Comparison of ENCODE assay signal across 33 cellular contexts in genomic region chr15:88218557-88219214, GRCh38. TPM values are rescaled to one million over a fixed set of nuclear protein-coding genes. Genes with fewer than 3 reads are reported as not detected.
DNase-seq lines count a peak whose midpoint lies in the region; ATAC-seq and TF ChIP-seq lines count a peak whose summit lies in the region.
"Had no signal": no experiment of that assay in that cellular context is flagged by ENCODE, and none has a peak within 500 bp of the region (broad histone marks: within the 10 kb centered on the region; RNA-seq: fewer than 3 reads in every experiment).

No MANE protein-coding gene starts in this region.

- H3K23ac ChIP-seq in H9 (ENCODE audit: insufficient read length, low read depth, low read length): no peak overlapping the region

- TF ChIP-seq CTCF in H9 (conservative IDR thresholded peaks at IDR 0.05): no peak
- no peak for TF ChIP-seq CTCF in WTC11 (IDR thresholded peaks at IDR 0.05)
- no peak for TF ChIP-seq CTCF in psoas muscle (IDR thresholded peaks at IDR 0.05)
- TF ChIP-seq CTCF in GM10248 (IDR thresholded peaks at IDR 0.05; ENCODE audit: control extremely low read depth, extremely low read depth, low read depth, missing control alignments): no peak

- no peak overlapping the region for H3K4me3 ChIP-seq in psoas muscle
- H3K4me3 ChIP-seq: colonic mucosa, hepatocyte, Peyer's patch, upper lobe of right lung had no signal

- H4K5ac ChIP-seq in H9 (ENCODE audit: insufficient read length, low read depth, low read length): no peak overlapping the region

- H3K4ac ChIP-seq in H9 (ENCODE audit: low read depth, low read length): no peak overlapping the region

- no peak overlapping the region for H3K9ac ChIP-seq in H9 (ENCODE audit: extremely low read depth, insufficient read length, low read length)

- H3K27ac Mint-ChIP-seq in H9 (no peak overlapping the region; a peak in 1 of 7 replicates), WTC11 (no peak overlapping the region)
- H3K27ac Mint-ChIP-seq: activated CD8-positive, alpha-beta T cell treated with anti-CD3 and anti-CD28 coated beads for 36 hours; activated naive CD8-positive, alpha-beta T cell treated with anti-CD3 and anti-CD28 coated beads, Interleukin-2, amount 50 U/mL, for 24 hours; CD8-positive, alpha-beta T cell; immature natural killer cell had no signal

- no peak overlapping the region for H2BK20ac ChIP-seq in H9 (ENCODE audit: low read depth, low read length, poor library complexity, severe bottlenecking)

- H3K4me3 Mint-ChIP-seq in H9 (no peak overlapping the region), WTC11 (no peak overlapping the region)
- H3K4me3 Mint-ChIP-seq: activated CD8-positive, alpha-beta T cell treated with anti-CD3 and anti-CD28 coated beads for 36 hours; activated naive CD8-positive, alpha-beta T cell treated with anti-CD3 and anti-CD28 coated beads, Interleukin-2, amount 50 U/mL, for 24 hours; brain; CD8-positive, alpha-beta T cell; immature natural killer cell had no signal

- H3K9me3 Mint-ChIP-seq in H9: peaks cover 0 to 4% of the 10 kb centered on the region in 2 experiments; a peak in 2 of 5 replicates
- peaks cover 10% of the 10 kb centered on the region for H3K9me3 Mint-ChIP-seq in WTC11
- H3K9me3 Mint-ChIP-seq: activated CD8-positive, alpha-beta T cell treated with anti-CD3 and anti-CD28 coated beads for 36 hours; activated naive CD8-positive, alpha-beta T cell treated with anti-CD3 and anti-CD28 coated beads, Interleukin-2, amount 50 U/mL, for 24 hours; CD8-positive, alpha-beta T cell; immature natural killer cell had no signal

- no peak overlapping the region for H3K4me2 ChIP-seq in H9 (ENCODE audit: insufficient read depth, insufficient read length, low read length)
- H3K4me2 ChIP-seq: hepatocyte had no signal

- H3K9me3 ChIP-seq in H9 (ENCODE audit: control insufficient read depth, low read depth, low read length): no peaks in the 10 kb centered on the region
- H3K9me3 ChIP-seq in psoas muscle: no peaks in the 10 kb centered on the region
- H3K9me3 ChIP-seq: colonic mucosa, neutrophil, Peyer's patch, upper lobe of right lung had no signal

- H3K4me1 ChIP-seq in H9 (ENCODE audit: insufficient read depth, low read length) (no peaks in the 10 kb centered on the region), psoas muscle (no peaks in the 10 kb centered on the region)
- H3K4me1 ChIP-seq: colonic mucosa, Peyer's patch, upper lobe of right lung had no signal

- POLR2A ChIA-PET in WTC11 (lab: Charles Lee): interaction anchor here (1.1 kb wide), 1 partner anchor 13 kb away, joined by 4 read pairs; no protein-coding TSS in a partner anchor
- POLR2A ChIA-PET in GM10248 (lab: Yijun Ruan, JAX): no interaction called here

- no peak overlapping the region for H4K91ac ChIP-seq in H9 (ENCODE audit: insufficient read length, low read depth, low read length)

- no peak overlapping the region for H3K18ac ChIP-seq in H9 (ENCODE audit: insufficient read length, low read depth, low read length)

- intact Hi-C loops in psoas muscle (cut with DNase I): no loop called here

- no peaks in the 10 kb centered on the region for H3K36me3 ChIP-seq in psoas muscle (ENCODE audit: insufficient read depth in 1 of 2, low read depth in 1 of 2)
- H3K36me3 ChIP-seq: colonic mucosa, neutrophil, Peyer's patch, upper lobe of right lung had no signal

- no peak overlapping the region for H2BK15ac ChIP-seq in H9 (ENCODE audit: low read depth, low read length)

- no peaks in the 10 kb centered on the region for H3K79me2 ChIP-seq in H9 (ENCODE audit: insufficient read depth, low read length)
- H3K79me2 ChIP-seq: hepatocyte had no signal

- H4K8ac ChIP-seq in H9 (replicated peaks; ENCODE audit: insufficient read length, low read depth, low read length): no peak overlapping the region

- ATAC-seq in WTC11 (peak; percentile 43; the same call in 1 of the 2 replicates), psoas muscle (no peak)
- ATAC-seq: activated CD8-positive, alpha-beta T cell treated with anti-CD3 and anti-CD28 coated beads for 36 hours; activated naive CD8-positive, alpha-beta T cell treated with anti-CD3 and anti-CD28 coated beads, Interleukin-2, amount 50 U/mL, for 24 hours; CD8-positive, alpha-beta T cell; esophagus mucosa; left lobe of liver; upper lobe of right lung had no signal

- no peaks in the 10 kb centered on the region for H4K20me1 ChIP-seq in H9 (ENCODE audit: control insufficient read depth, insufficient read depth, insufficient read length)

- H3K27me3 Mint-ChIP-seq in H9 (ENCODE audit: low read depth) (peaks cover 3% of the 10 kb centered on the region), WTC11 (ENCODE audit: low read depth) (no peaks in the 10 kb centered on the region)

- no peak overlapping the region for H2BK5ac ChIP-seq in H9 (ENCODE audit: insufficient read length, low read length)

- no peaks in the 10 kb centered on the region for H3K27me3 ChIP-seq in H9 (ENCODE audit: insufficient read depth, low read length)
- peaks cover 0 to 11% (median 2%) of the 10 kb centered on the region in 3 donors for H3K27me3 ChIP-seq in psoas muscle (ENCODE audit: insufficient read depth in 3 of 3, low read length in 2 of 3)
- H3K27me3 ChIP-seq: colonic mucosa, hepatocyte, neutrophil, Peyer's patch, upper lobe of right lung had no signal

- no peaks in the 10 kb centered on the region for H3K23me2 ChIP-seq in H9 (ENCODE audit: insufficient read length, low read depth, low read length, poor library complexity, severe bottlenecking)

- CTCF ChIA-PET in WTC11 (lab: Charles Lee) (interaction anchor here (1.1 to 1.7 kb wide), 2 partner anchors 11 to 236 kb away, joined by 3 to 5 read pairs; no protein-coding TSS in a partner anchor), GM10248 (lab: Yijun Ruan, JAX) (no interaction called here)

- H2BK120ac ChIP-seq in H9 (ENCODE audit: low read depth, low read length, poor library complexity, severe bottlenecking): no peak overlapping the region

- no peak overlapping the region for H3K56ac ChIP-seq in H9 (ENCODE audit: insufficient read length, low read depth, low read length)

- peaks cover 8 to 11% of the 10 kb centered on the region in 2 experiments for H3K4me1 Mint-ChIP-seq in H9
- H3K4me1 Mint-ChIP-seq in WTC11: peaks cover 11% of the 10 kb centered on the region
- H3K4me1 Mint-ChIP-seq: activated naive CD8-positive, alpha-beta T cell treated with anti-CD3 and anti-CD28 coated beads, Interleukin-2, amount 50 U/mL, for 24 hours; immature natural killer cell had no signal

- H3K36me3 Mint-ChIP-seq in H9 (ENCODE audit: insufficient read depth in 1 of 3, low read depth in 3 of 3) (no peaks in the 10 kb centered on the region), WTC11 (peaks cover 4% of the 10 kb centered on the region; the same call in 1 of the 2 replicates)
- H3K36me3 Mint-ChIP-seq: CD8-positive, alpha-beta T cell; immature natural killer cell had no signal

- no peak overlapping the region for H2AFZ ChIP-seq in H9 (ENCODE audit: low read length)
- H2AFZ ChIP-seq: hepatocyte had no signal

- no CpG with 5 or more reads among the region's 9 CpGs for WGBS in H9 (ENCODE audit: extremely low coverage, insufficient read length, low lambda C conversion rate)
- WGBS in psoas muscle, 3 donors: 38 to 49% (median 39%) methylated on average over 9 of the region's 9 CpGs

- H3K27ac ChIP-seq in H9 (ENCODE audit: insufficient read length, low read depth, low read length) (no peak overlapping the region), psoas muscle (no peak overlapping the region)
- H3K27ac ChIP-seq: colonic mucosa, hepatocyte, neutrophil, Peyer's patch, upper lobe of right lung had no signal

- H2AK5ac ChIP-seq in H9 (ENCODE audit: insufficient read length, low read length): no peak overlapping the region

- DNase-seq in DMS79 treated with DMSO at 0.1 percent for 48 hours (lab: John Stamatoyannopoulos, UW) (peak; percentile 4), DMS79 (lab: John Stamatoyannopoulos, UW) (no peak), H9 (no peak), WTC11 (ENCODE audit: low spot score) (no peak), hypothalamus (lab: John Stamatoyannopoulos, UW) (peak in 28 of 51 donors; percentile 8 to 78 (median 44)), psoas muscle (no peak), GM10248 (ENCODE audit: extremely low spot score) (no peak)
- DNase-seq in activated CD8-positive, alpha-beta memory T cell treated with anti-CD3 and anti-CD28 coated beads, Interleukin-2, amount 50 U/mL, for 4 hours: no peak
- DNase-seq: 8988T; activated CD4-positive, alpha-beta T cell treated with anti-CD3 and anti-CD28 coated beads for 1 hour; activated CD8-positive, alpha-beta T cell treated with anti-CD3 and anti-CD28 coated beads for 36 hours; activated gamma-delta T cell; activated naive CD8-positive, alpha-beta T cell treated with anti-CD3 and anti-CD28 coated beads, Interleukin-2, amount 50 U/mL, for 24 hours; activated T-cell treated with anti-CD3 and anti-CD28 coated beads for 4 hours; CD8-positive, alpha-beta T cell; colonic mucosa; foreskin melanocyte; GF-D8; immature natural killer cell; mesenchymal stem cell; NCI-H146; NCI-H2227 treated with DMSO at 0.1 percent for 48 hours; Peyer's patch; small intestine; stimulated activated CD4-positive, alpha-beta T cell treated with anti-CD3 and anti-CD28 coated beads, Interleukin-1b, Interleukin-23, amount 100 ng/mL, for 48 hours; T-helper 1 cell; upper lobe of right lung had no signal

- H2BK12ac ChIP-seq in H9 (ENCODE audit: insufficient read length, low read depth, low read length): no peak overlapping the region

- H3K79me1 ChIP-seq in H9 (ENCODE audit: insufficient read depth, low read depth, low read length, poor library complexity, severe bottlenecking): no peaks in the 10 kb centered on the region

- H3K14ac ChIP-seq in H9 (ENCODE audit: insufficient read depth, low read length): peak overlapping the region; percentile 12; the same call in 1 of the 2 replicates

- no peak overlapping the region for H3T11ph ChIP-seq in H9 (ENCODE audit: low read length)

TF ChIP-seq in WTC11, 78 proteins besides CTCF, POLR2A, EP300 and RAD21 (continues in another document):
- TF ChIP-seq TCF7 (CRISPR knock-in tag; IDR thresholded peaks at IDR 0.05; ENCODE audit: low read depth): no peak
- TF ChIP-seq SMAD3 (CRISPR knock-in tag; IDR thresholded peaks at IDR 0.05; ENCODE audit: borderline replicate concordance): no peak
- no peak for TF ChIP-seq CBFB (CRISPR knock-in tag; IDR thresholded peaks at IDR 0.05; ENCODE audit: low read depth)
- no peak for TF ChIP-seq FOXP1 (CRISPR knock-in tag; IDR thresholded peaks at IDR 0.05; ENCODE audit: borderline replicate concordance)
- no peak for TF ChIP-seq CDX4 (CRISPR knock-in tag; IDR thresholded peaks at IDR 0.05; ENCODE audit: borderline replicate concordance)

RNA-seq across cellular contexts. Expression of gene NTRK3, which starts 37.9 kb away (rescaled TPM):
- total RNA-seq in H9 (2021) (2.4 and 2.5 TPM in 2 replicates), WTC11 (2021) (8.2 to 12.3 TPM (median 10.3 TPM) in 3 replicates), psoas muscle (1 to 10 TPM in 1 of 4 donors, under 1 TPM in 3; 0.17 to 1.7 (median 0.57) TPM)
- under 1 TPM; 0.31 to 0.61 (median 0.57) TPM for polyA plus RNA-seq in psoas muscle
- total RNA-seq: activated CD8-positive, alpha-beta T cell treated with anti-CD3 and anti-CD28 coated beads for 36 hours; CD8-positive, alpha-beta T cell; pulmonary artery endothelial cell had no signal
- polyA plus RNA-seq: immature natural killer cell had no signal

Comparison
In these comparisons a context has a peak if more than half of its experiments do, and no peak if none do; other contexts are left out.
1. DNase-seq: peak in DMS79 treated with DMSO at 0.1 percent for 48 hours (single experiment) and hypothalamus (28 of 51); none in DMS79 (single experiment), H9 (single experiment), WTC11 (single experiment), psoas muscle (0 of 2), activated CD8-positive, alpha-beta memory T cell treated with anti-CD3 and anti-CD28 coated beads, Interleukin-2, amount 50 U/mL, for 4 hours (single experiment) and GM10248 (single experiment).